In the genomic region with DNA sequence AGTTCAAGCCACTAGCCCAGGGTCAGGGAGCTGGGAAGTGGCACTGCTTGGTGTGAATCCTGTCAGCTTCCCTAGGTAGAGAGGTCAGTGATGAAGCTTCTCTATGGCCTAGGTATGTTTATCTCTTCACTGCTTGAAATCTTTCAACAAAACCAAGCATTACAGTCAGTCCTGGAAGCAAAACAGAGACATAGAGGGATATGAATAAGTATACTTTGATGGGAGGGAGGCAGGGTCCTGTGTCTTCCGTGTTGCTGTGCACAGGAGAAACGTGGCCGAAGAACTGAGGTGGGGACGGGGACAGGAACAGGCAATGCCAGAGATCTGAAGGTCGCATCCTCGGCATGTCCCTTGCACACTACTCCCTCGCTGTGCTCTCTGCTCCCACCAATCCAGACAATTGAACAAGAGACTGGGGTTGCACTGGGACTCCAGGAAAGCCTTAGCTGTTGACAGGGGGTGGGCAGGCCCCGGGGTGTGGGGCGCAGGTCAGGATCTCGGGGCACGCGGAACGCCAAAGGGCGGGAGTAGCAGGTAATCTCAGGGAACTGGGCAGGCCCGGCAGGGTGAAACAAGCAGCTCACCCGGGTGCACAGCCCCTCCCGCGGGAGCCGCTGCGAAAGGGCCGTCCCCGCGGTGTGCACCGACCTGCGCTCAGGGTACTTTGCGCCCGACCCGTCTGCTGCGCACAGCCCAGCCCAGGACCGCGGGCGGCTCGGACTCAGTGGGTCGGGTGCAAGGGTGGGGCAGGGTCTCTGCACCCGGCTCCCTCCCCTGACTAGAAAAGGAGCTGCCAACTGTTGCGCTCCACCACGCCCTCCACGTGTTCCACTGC, we compare ENCODE assay signal across 16 cellular contexts. TPM values are rescaled to one million over a fixed set of nuclear protein-coding genes. Genes with fewer than 3 reads are reported as not detected.
DNase-seq lines count a peak whose midpoint lies in the region; ATAC-seq, FAIRE-seq and TF ChIP-seq lines count a peak whose summit lies in the region.
"Had no signal": no experiment of that assay in that cellular context is flagged by ENCODE, and none has a peak within 500 bp of the region (broad histone marks: within the 10 kb centered on the region; RNA-seq: fewer than 3 reads in every experiment).

A gene (plus strand): TSS at position 810 of the 835 bp plus-strand sequence. CDS start 71 bp downstream, outside the sequence.

- no peak for TF ChIP-seq CTCF in HepG2 (CRISPR knock-in tag; IDR thresholded peaks at IDR 0.05)
- no peak for TF ChIP-seq CTCF in thyroid gland (IDR thresholded peaks at IDR 0.05)
- no peak for TF ChIP-seq CTCF in dorsolateral prefrontal cortex (IDR thresholded peaks at IDR 0.05 in 54 of 56, conservative IDR thresholded peaks at IDR 0.05 in 2 of 56; ENCODE audit: low read depth in 1 of 56, partially characterized antibody in 56 of 56)

- peaks cover 7 to 43% of the 10 kb centered on the region in 2 experiments for H3K27me3 ChIP-seq in HepG2 (ENCODE audit: control insufficient read depth in 1 of 2, insufficient read depth in 2 of 2, low read length in 2 of 2)
- no peaks in the 10 kb centered on the region for H3K27me3 ChIP-seq in thyroid gland
- H3K27me3 ChIP-seq in dorsolateral prefrontal cortex, result peaks cover 0 to 41% (median 22%) of the 10 kb centered on the region in 45 donors
- peaks cover 25% of the 10 kb centered on the region for H3K27me3 ChIP-seq in effector memory CD4-positive, alpha-beta T cell (replicated peaks; ENCODE audit: control insufficient read depth, insufficient read depth, low read length, poor library complexity, severe bottlenecking)

- peak within 1 kb of the TSS; percentile 19 for H3K4me3 Mint-ChIP-seq in activated naive CD8-positive, alpha-beta T cell treated with anti-CD3 and anti-CD28 coated beads for 36 hours

- no peaks in the 10 kb centered on the region for H3K36me3 ChIP-seq in HepG2 (replicated peaks in 1 of 2; ENCODE audit: control insufficient read depth in 1 of 2, insufficient read depth in 2 of 2, low read length in 2 of 2)
- no peaks in the 10 kb centered on the region for H3K36me3 ChIP-seq in thyroid gland
- H3K36me3 ChIP-seq in effector memory CD4-positive, alpha-beta T cell (ENCODE audit: control insufficient read depth, insufficient read depth, low read length), result no peaks in the 10 kb centered on the region
- H3K36me3 ChIP-seq: gastrocnemius medialis had no signal

- POLR2A ChIA-PET in HepG2 (lab: Yijun Ruan, JAX), result no interaction called here

- H3K4me2 ChIP-seq in HepG2 (ENCODE audit: low read depth, low read length), result no peak within 1 kb of the TSS

- TF ChIP-seq EP300 in HepG2 (IDR thresholded peaks at IDR 0.05; ENCODE audit: low read depth in 2 of 2, low read length in 2 of 2), result no peak
- TF ChIP-seq EP300 in HepG2 (CRISPR knock-in tag; IDR thresholded peaks at IDR 0.05; ENCODE audit: borderline replicate concordance), result no peak

- TF ChIP-seq RAD21 in HepG2 (CRISPR knock-in tag; IDR thresholded peaks at IDR 0.05), result no peak

- WGBS in HepG2 (ENCODE audit: low lambda C conversion rate), result 66% methylated on average over 33 of the region's 38 CpGs
- WGBS in thyroid gland, 2 donors, result 42 to 51% methylated on average over 16 to 18 of the region's 38 CpGs

- no peak within 1 kb of the TSS for H3K27ac Mint-ChIP-seq in activated naive CD8-positive, alpha-beta T cell treated with anti-CD3 and anti-CD28 coated beads for 36 hours

- H3K79me2 ChIP-seq in HepG2 (ENCODE audit: insufficient read depth, low read length), result no peaks in the 10 kb centered on the region

- peaks cover 60% of the 10 kb centered on the region for H3K27me3 Mint-ChIP-seq in activated naive CD8-positive, alpha-beta T cell treated with anti-CD3 and anti-CD28 coated beads for 36 hours

- CTCF ChIA-PET in HepG2 (lab: Yijun Ruan, JAX; ENCODE audit: low intra/inter-chr PET ratio, low total read pairs), result no interaction called here

- no TSS peak for BruUV-seq in HepG2 (replicated peaks; lab: Mats Ljungman, UMichigan)

- H3K9ac ChIP-seq in HepG2 (ENCODE audit: insufficient read depth, low read depth, low read length), result no peak within 1 kb of the TSS
- H3K9ac ChIP-seq: GM23248 had no signal

- no peak within 1 kb of the TSS for H3K27ac ChIP-seq in HepG2 (ENCODE audit: extremely low read length, insufficient read depth, low read length)
- peak within 1 kb of the TSS in 1 of 3 donors; percentile 65 for H3K27ac ChIP-seq in thyroid gland
- H3K27ac ChIP-seq in dorsolateral prefrontal cortex, result no peak within 1 kb of the TSS
- H3K27ac ChIP-seq in effector memory CD4-positive, alpha-beta T cell (ENCODE audit: insufficient read depth, low read length, poor library complexity, severe bottlenecking), result no peak within 1 kb of the TSS
- H3K27ac ChIP-seq: gastrocnemius medialis, GM23248 had no signal

- peaks cover 4% of the 10 kb centered on the region for H3K36me3 Mint-ChIP-seq in activated naive CD8-positive, alpha-beta T cell treated with anti-CD3 and anti-CD28 coated beads for 36 hours

- ATAC-seq in HepG2 (no peak), GM21717 (IDR thresholded peaks at IDR 0.05; ENCODE audit: unreplicated experiment) (no peak)
- ATAC-seq: gastrocnemius medialis had no signal

- no peaks in the 10 kb centered on the region for H4K20me1 ChIP-seq in HepG2 (ENCODE audit: insufficient read depth, low read length)

- FAIRE-seq in HepG2 (lab: Jason Lieb, UNC), result no peak

- no peak within 1 kb of the TSS for H2AFZ ChIP-seq in HepG2 (ENCODE audit: low read length)
- H2AFZ ChIP-seq: GM23248 had no signal

- no peaks in the 10 kb centered on the region for H3K9me3 ChIP-seq in HepG2 (ENCODE audit: low read length)
- no peaks in the 10 kb centered on the region for H3K9me3 ChIP-seq in thyroid gland
- H3K9me3 ChIP-seq in effector memory CD4-positive, alpha-beta T cell (ENCODE audit: control insufficient read depth, low read length), result no peaks in the 10 kb centered on the region
- H3K9me3 ChIP-seq: gastrocnemius medialis had no signal

- no peaks in the 10 kb centered on the region for H3K9me3 Mint-ChIP-seq in activated naive CD8-positive, alpha-beta T cell treated with anti-CD3 and anti-CD28 coated beads for 36 hours

- intact Hi-C loops in HepG2 (cut with micrococcal nuclease; ENCODE audit: unreplicated experiment) (no loop called here), thyroid gland (cut with DNase I) (no loop called here), dorsolateral prefrontal cortex (cut with DNase I) (no loop called here)

- TF ChIP-seq POLR2A in HepG2 (IDR thresholded peaks at IDR 0.05; ENCODE audit: insufficient read depth in 1 of 2, low read depth in 2 of 2, low read length in 2 of 2) (no peak), thyroid gland (IDR thresholded peaks at IDR 0.05) (peak in 1 of 2 donors; percentile 61)

- in situ Hi-C loops in HepG2 (cut with HindIII; ENCODE audit: extremely low pct_ligation_motif_present, low pct_unique_long_range_greater_than_20kb), result no loop called here

- no peak within 1 kb of the TSS for H3K4me3 ChIP-seq in HepG2 (replicated peaks in 1 of 3; ENCODE audit: insufficient read depth in 1 of 3, low read depth in 2 of 3, low read length in 3 of 3)
- H3K4me3 ChIP-seq in thyroid gland (replicated peaks in 1 of 3), result peak within 1 kb of the TSS in 1 of 3 donors; percentile 2
- H3K4me3 ChIP-seq in dorsolateral prefrontal cortex, result peak within 1 kb of the TSS in 3 of 59 donors; percentile 20 to 38 (median 20)
- no peak within 1 kb of the TSS for H3K4me3 ChIP-seq in effector memory CD4-positive, alpha-beta T cell (ENCODE audit: insufficient read depth, low read depth, low read length, poor library complexity, severe bottlenecking)
- H3K4me3 ChIP-seq: GM23248 had no signal

- peaks cover 16% of the 10 kb centered on the region for H3K4me1 Mint-ChIP-seq in activated naive CD8-positive, alpha-beta T cell treated with anti-CD3 and anti-CD28 coated beads for 36 hours

- DNase-seq in stimulated activated CD4-positive, alpha-beta T cell treated with anti-CD3 and anti-CD28 coated beads, Interleukin-15, amount 100 ng/mL, for 24 hours, result peak; percentile 35
- no peak for DNase-seq in stimulated activated CD4-positive, alpha-beta T cell treated with anti-CD3 and anti-CD28 coated beads, Interleukin-2, amount 100 ng/mL, for 48 hours
- peak; percentile 63 for DNase-seq in activated naive CD8-positive, alpha-beta T cell treated with anti-CD3 and anti-CD28 coated beads for 36 hours
- no peak for DNase-seq in HepG2 (ENCODE audit: low spot score)
- DNase-seq in thyroid gland, result peak; percentile 58 to 66
- no peak for DNase-seq in dorsolateral prefrontal cortex
- no peak for DNase-seq in effector memory CD4-positive, alpha-beta T cell
- DNase-seq: gastrocnemius medialis, GM23248, NCI-H2081 treated with DMSO at 0.1 percent for 48 hours, OCI-M1, T1000 had no signal

- H3K4me1 ChIP-seq in HepG2 (ENCODE audit: insufficient read depth, low read length), result peaks cover 27% of the 10 kb centered on the region
- H3K4me1 ChIP-seq in thyroid gland, result peaks cover 12 to 35% of the 10 kb centered on the region in 2 donors
- peaks cover 4% of the 10 kb centered on the region for H3K4me1 ChIP-seq in effector memory CD4-positive, alpha-beta T cell (ENCODE audit: control insufficient read depth, insufficient read depth, low read length, poor library complexity, severe bottlenecking)

RNA-seq across cellular contexts. Expression of the gene that starts here (rescaled TPM):
- total RNA-seq in activated naive CD8-positive, alpha-beta T cell treated with anti-CD3 and anti-CD28 coated beads for 36 hours, result 1 to 10 TPM; 2.3 to 3.3 TPM
- total RNA-seq in HepG2 (2016; rRNA removed; fragmentation: Illumina TruSeq; extraction: Trizol) (0.60 TPM in 1 of 2 replicates, not detected in the other), thyroid gland (100 to 1,000 TPM in 1 of 4 donors, 10 to 100 TPM in 2, not detected in 1; 45.4 to 179 (median 62.8) TPM), dorsolateral prefrontal cortex (10 to 100 TPM in 22 of 120 experiments, 1 to 10 TPM in 75, not detected in 23; 1.5 to 48.6 (median 6.2) TPM)
- not detected in 2 replicates for total RNA-seq in HepG2 (2016; cell fraction: cytosol; rRNA removed; fragmentation: Illumina TruSeq; extraction: Trizol; ENCODE audit: low read depth)
- total RNA-seq in HepG2 (2016; cell fraction: insoluble cytoplasmic fraction; rRNA removed; fragmentation: Illumina TruSeq; extraction: Trizol), result not detected in 2 replicates
- not detected in 2 replicates for total RNA-seq in HepG2 (2016; cell fraction: membrane; rRNA removed; fragmentation: Illumina TruSeq; extraction: Trizol)
- total RNA-seq in HepG2 (2016; cell fraction: nucleus; rRNA removed; fragmentation: Illumina TruSeq; extraction: Trizol), result 0.65 TPM in 1 of 2 replicates, not detected in the other
- not detected in 2 replicates for polyA plus RNA-seq in HepG2 (2011; rRNA removed)
- not detected in 2 replicates for polyA plus RNA-seq in HepG2 (2011; cell fraction: cytosol; rRNA removed)
- not detected in 2 replicates for polyA plus RNA-seq in HepG2 (2011; cell fraction: nucleus; rRNA removed)
- polyA plus RNA-seq in HepG2 (2012), result not detected in 2 replicates
- polyA plus RNA-seq in HepG2 (2016; cell fraction: cytosol; fragmentation: Illumina TruSeq; extraction: Trizol; ENCODE audit: low read depth), result 0.37 TPM in 1 of 2 replicates, not detected in the other
- 1.2 TPM in 1 of 2 replicates, not detected in the other for polyA plus RNA-seq in HepG2 (2016; cell fraction: insoluble cytoplasmic fraction; fragmentation: Illumina TruSeq; extraction: Trizol; ENCODE audit: low read depth)
- not detected in 2 replicates for polyA plus RNA-seq in HepG2 (2016; cell fraction: membrane; fragmentation: Illumina TruSeq; extraction: Trizol; ENCODE audit: low read depth)
- 2.4 TPM in 1 of 2 replicates, not detected in the other for polyA plus RNA-seq in HepG2 (2016; cell fraction: nucleus; fragmentation: Illumina TruSeq; extraction: Trizol; ENCODE audit: insufficient read depth, low read depth)
- not detected in 2 replicates for polyA minus RNA-seq in HepG2 (2011; rRNA and poly(A)+ RNA removed; ENCODE audit: low replicate concordance)
- polyA minus RNA-seq in HepG2 (2011; cell fraction: cytosol; rRNA and poly(A)+ RNA removed), result not detected in 2 replicates
- not detected in 2 replicates for polyA minus RNA-seq in HepG2 (2011; cell fraction: nucleus; rRNA and poly(A)+ RNA removed)
- total RNA-seq: cerebellum, gastrocnemius medialis, GM23248, LHCN-M2 had no signal
- polyA plus RNA-seq: BJ, GM23248 had no signal

Comparison
In these comparisons a context has a peak if more than half of its experiments do, and no peak if none do; other contexts are left out.
1. DNase-seq: peak in stimulated activated CD4-positive, alpha-beta T cell treated with anti-CD3 and anti-CD28 coated beads, Interleukin-15, amount 100 ng/mL, for 24 hours (single experiment), activated naive CD8-positive, alpha-beta T cell treated with anti-CD3 and anti-CD28 coated beads for 36 hours (single experiment) and thyroid gland (2 of 2); none in stimulated activated CD4-positive, alpha-beta T cell treated with anti-CD3 and anti-CD28 coated beads, Interleukin-2, amount 100 ng/mL, for 48 hours (0 of 2), HepG2 (single experiment), dorsolateral prefrontal cortex (0 of 10) and effector memory CD4-positive, alpha-beta T cell (0 of 3).